18 cellular contexts compared by ENCODE assay signal in genomic region chr6:38065734-38066133, GRCh38.
DNase-seq lines count a peak whose midpoint lies in the region; ATAC-seq and TF ChIP-seq lines count a peak whose summit lies in the region.
"Had no signal": no experiment of that assay in that cellular context is flagged by ENCODE, and none has a peak within 500 bp of the region (broad histone marks: within the 10 kb centered on the region; RNA-seq: fewer than 3 reads in every experiment).

No MANE protein-coding gene starts in this region.

- DNase-seq in G401 (ENCODE audit: low spot score) = peak; percentile 41
- peak; percentile 12 for DNase-seq in GM13977 (ENCODE audit: low spot score)
- no peak for DNase-seq in activated T-helper 1 cell treated with anti-CD3 and anti-CD28 coated beads, Interleukin-12 subunit alpha, Interleukin-12 subunit beta, Interleukin-2, Interleukin-4 antibody, amounts not matched to agents 30 ng/mL and 10 ng/mL and 1 ng/mL, durations not matched to agents 14 hours and 24 hours and 36 hours (ENCODE audit: low spot score)
- no peak for DNase-seq in effector CD8-positive, alpha-beta T cell (lab: John Stamatoyannopoulos, UW)
- no peak for DNase-seq in middle frontal gyrus (ENCODE audit: extremely low spot score, low spot score)
- DNase-seq: CD8-positive, alpha-beta T cell; DMS53; KBM-7; NCI-H1105 treated with DMSO at 0.1 percent for 48 hours; NCI-H1694; NCI-H2081 treated with DMSO at 0.1 percent for 48 hours; NCI-H510A; NCI-H774; OCI-M1; Right ventricle myocardium superior had no signal

- peaks cover 31% of the 10 kb centered on the region for H3K36me3 Mint-ChIP-seq in activated T-helper 1 cell treated with anti-CD3 and anti-CD28 coated beads, Interleukin-12 subunit alpha, Interleukin-12 subunit beta, Interleukin-2, Interleukin-4 antibody, amounts not matched to agents 30 ng/mL and 10 ng/mL and 1 ng/mL, durations not matched to agents 14 hours and 24 hours and 36 hours (ENCODE audit: low read depth)
- H3K36me3 Mint-ChIP-seq in stimulated activated memory B cell treated with anti-CD40 and anti-IgM and Interleukin-4, amounts not matched to agents 10 μg/mL and 1 μg/mL and 100 μg/mL, for 72 hours = peaks cover 34% of the 10 kb centered on the region

- no peak overlapping the region for H3K4me3 Mint-ChIP-seq in activated T-helper 1 cell treated with anti-CD3 and anti-CD28 coated beads, Interleukin-12 subunit alpha, Interleukin-12 subunit beta, Interleukin-2, Interleukin-4 antibody, amounts not matched to agents 30 ng/mL and 10 ng/mL and 1 ng/mL, durations not matched to agents 14 hours and 24 hours and 36 hours
- H3K4me3 Mint-ChIP-seq in stimulated activated memory B cell treated with anti-CD40 and anti-IgM and Interleukin-4, amounts not matched to agents 10 μg/mL and 1 μg/mL and 100 μg/mL, for 72 hours = no peak overlapping the region
- H3K4me3 Mint-ChIP-seq: CD8-positive, alpha-beta T cell had no signal

- H3K27me3 Mint-ChIP-seq in activated T-helper 1 cell treated with anti-CD3 and anti-CD28 coated beads, Interleukin-12 subunit alpha, Interleukin-12 subunit beta, Interleukin-2, Interleukin-4 antibody, amounts not matched to agents 30 ng/mL and 10 ng/mL and 1 ng/mL, durations not matched to agents 14 hours and 24 hours and 36 hours (ENCODE audit: insufficient read depth) = no peaks in the 10 kb centered on the region
- no peaks in the 10 kb centered on the region for H3K27me3 Mint-ChIP-seq in stimulated activated memory B cell treated with anti-CD40 and anti-IgM and Interleukin-4, amounts not matched to agents 10 μg/mL and 1 μg/mL and 100 μg/mL, for 72 hours

- H3K9me3 Mint-ChIP-seq in activated T-helper 1 cell treated with anti-CD3 and anti-CD28 coated beads, Interleukin-12 subunit alpha, Interleukin-12 subunit beta, Interleukin-2, Interleukin-4 antibody, amounts not matched to agents 30 ng/mL and 10 ng/mL and 1 ng/mL, durations not matched to agents 14 hours and 24 hours and 36 hours = no peaks in the 10 kb centered on the region
- H3K9me3 Mint-ChIP-seq in stimulated activated memory B cell treated with anti-CD40 and anti-IgM and Interleukin-4, amounts not matched to agents 10 μg/mL and 1 μg/mL and 100 μg/mL, for 72 hours = peaks cover 2% of the 10 kb centered on the region
- H3K9me3 Mint-ChIP-seq: CD8-positive, alpha-beta T cell had no signal

- intact Hi-C loops in activated T-helper 1 cell treated with anti-CD3 and anti-CD28 coated beads, Interleukin-12 subunit alpha, Interleukin-12 subunit beta, Interleukin-2, Interleukin-4 antibody, amounts not matched to agents 30 ng/mL and 10 ng/mL and 1 ng/mL, durations not matched to agents 14 hours and 24 hours and 36 hours (cut with micrococcal nuclease) = no loop called here

- H3K27ac Mint-ChIP-seq in activated T-helper 1 cell treated with anti-CD3 and anti-CD28 coated beads, Interleukin-12 subunit alpha, Interleukin-12 subunit beta, Interleukin-2, Interleukin-4 antibody, amounts not matched to agents 30 ng/mL and 10 ng/mL and 1 ng/mL, durations not matched to agents 14 hours and 24 hours and 36 hours = peak overlapping the region; percentile 31
- H3K27ac Mint-ChIP-seq in stimulated activated memory B cell treated with anti-CD40 and anti-IgM and Interleukin-4, amounts not matched to agents 10 μg/mL and 1 μg/mL and 100 μg/mL, for 72 hours = peak overlapping the region; percentile 25
- H3K27ac Mint-ChIP-seq: CD8-positive, alpha-beta T cell had no signal

- in situ Hi-C loops in G401 (cut with HindIII; ENCODE audit: low sequenced_read_pairs) (no loop called here), GM13977 (cut with MboI; ENCODE audit: low pct_unique_long_range_greater_than_20kb, low sequenced_read_pairs, unreplicated experiment) (no loop called here)

- TF ChIP-seq CTCF in GM13977 (IDR thresholded peaks at IDR 0.05; ENCODE audit: extremely low read depth, insufficient read depth, missing control alignments) = no peak

- ATAC-seq in stimulated activated memory B cell treated with anti-CD40 and anti-IgM and Interleukin-4, amounts not matched to agents 10 μg/mL and 1 μg/mL and 100 μg/mL, for 72 hours = peak; percentile 31
- ATAC-seq in GM19035 (IDR thresholded peaks at IDR 0.05; ENCODE audit: unreplicated experiment) = no peak
- ATAC-seq: A549; CD8-positive, alpha-beta T cell had no signal

- no peaks in the 10 kb centered on the region for H3K4me1 Mint-ChIP-seq in activated T-helper 1 cell treated with anti-CD3 and anti-CD28 coated beads, Interleukin-12 subunit alpha, Interleukin-12 subunit beta, Interleukin-2, Interleukin-4 antibody, amounts not matched to agents 30 ng/mL and 10 ng/mL and 1 ng/mL, durations not matched to agents 14 hours and 24 hours and 36 hours (ENCODE audit: low read depth)
- peaks cover 49% of the 10 kb centered on the region for H3K4me1 Mint-ChIP-seq in stimulated activated memory B cell treated with anti-CD40 and anti-IgM and Interleukin-4, amounts not matched to agents 10 μg/mL and 1 μg/mL and 100 μg/mL, for 72 hours

Comparison
In these comparisons a context has a peak if more than half of its experiments do, and no peak if none do; other contexts are left out.
1. DNase-seq: peak in G401 (single experiment) and GM13977 (single experiment); none in activated T-helper 1 cell treated with anti-CD3 and anti-CD28 coated beads, Interleukin-12 subunit alpha, Interleukin-12 subunit beta, Interleukin-2, Interleukin-4 antibody, amounts not matched to agents 30 ng/mL and 10 ng/mL and 1 ng/mL, durations not matched to agents 14 hours and 24 hours and 36 hours (single experiment), effector CD8-positive, alpha-beta T cell (single experiment) and middle frontal gyrus (single experiment).